In the genomic region with DNA sequence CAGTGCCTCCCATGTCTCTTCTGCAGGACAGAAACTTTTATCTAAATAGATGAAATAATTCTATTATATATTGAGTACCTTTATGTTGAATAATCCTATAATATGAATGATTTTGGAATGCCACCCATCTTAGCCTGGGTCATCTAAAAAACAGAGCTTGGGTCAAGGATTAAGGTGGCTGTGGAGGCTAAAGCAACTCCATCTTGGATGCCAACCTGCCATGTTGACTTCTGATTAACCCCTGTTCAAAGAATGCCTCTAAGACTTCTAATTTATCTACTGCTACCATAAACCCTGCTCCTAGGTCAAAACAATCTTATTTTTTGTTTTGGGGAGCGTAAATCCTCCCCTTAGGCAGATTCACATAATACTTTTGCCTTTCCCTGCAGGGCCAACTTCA, we compare ENCODE assay signal across 1 cellular context.
TF ChIP-seq lines count a peak whose summit lies in the region.

No MANE protein-coding gene starts in this region.

TF ChIP-seq in H1, 55 proteins besides CTCF, POLR2A, EP300 and RAD21:
- TF ChIP-seq KDM4A (IDR thresholded peaks at IDR 0.05; ENCODE audit: low read depth, low read length, severe bottlenecking): no peak
- no peak for TF ChIP-seq ATF3 (IDR thresholded peaks at IDR 0.05; ENCODE audit: insufficient read depth, low read depth, low read length)
- no peak for TF ChIP-seq SRF (IDR thresholded peaks at IDR 0.05; ENCODE audit: low read depth, low read length)
- TF ChIP-seq, protein P1, sequence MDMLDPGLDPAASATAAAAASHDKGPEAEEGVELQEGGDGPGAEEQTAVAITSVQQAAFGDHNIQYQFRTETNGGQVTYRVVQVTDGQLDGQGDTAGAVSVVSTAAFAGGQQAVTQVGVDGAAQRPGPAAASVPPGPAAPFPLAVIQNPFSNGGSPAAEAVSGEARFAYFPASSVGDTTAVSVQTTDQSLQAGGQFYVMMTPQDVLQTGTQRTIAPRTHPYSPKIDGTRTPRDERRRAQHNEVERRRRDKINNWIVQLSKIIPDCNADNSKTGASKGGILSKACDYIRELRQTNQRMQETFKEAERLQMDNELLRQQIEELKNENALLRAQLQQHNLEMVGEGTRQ (IDR thresholded peaks at IDR 0.05; ENCODE audit: low read length): no peak
- TF ChIP-seq POLR2AphosphoS5 (IDR thresholded peaks at IDR 0.05; ENCODE audit: low read depth, low read length): no peak
- TF ChIP-seq KDM1A (IDR thresholded peaks at IDR 0.05; ENCODE audit: borderline replicate concordance, low read length): no peak
- TF ChIP-seq TEAD4 (IDR thresholded peaks at IDR 0.05; ENCODE audit: low read depth, low read length): no peak
